18 cellular contexts compared by ENCODE assay signal in the genomic region with DNA sequence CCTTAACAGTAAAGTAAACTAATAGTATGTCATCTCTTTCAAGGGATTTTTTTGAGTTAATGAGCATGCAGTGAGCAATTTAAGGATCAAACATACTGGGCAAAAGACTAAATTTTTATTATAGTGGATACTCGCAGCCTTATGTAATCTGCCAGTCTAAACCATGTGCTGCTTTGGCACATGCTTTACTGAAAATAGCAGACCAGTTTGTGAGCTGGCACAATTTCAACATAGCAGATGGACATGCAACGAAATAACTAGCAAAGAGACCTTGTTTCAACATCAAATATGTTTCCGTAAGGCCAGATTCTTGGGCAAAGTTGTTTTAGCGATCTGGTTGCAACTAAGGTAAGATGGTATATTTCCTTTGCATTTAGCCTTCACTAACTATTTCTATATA.
DNase-seq lines count a peak whose midpoint lies in the region; ATAC-seq and TF ChIP-seq lines count a peak whose summit lies in the region.
"Had no signal": no experiment of that assay in that cellular context is flagged by ENCODE, and none has a peak within 500 bp of the region (broad histone marks: within the 10 kb centered on the region; RNA-seq: fewer than 3 reads in every experiment).

No MANE protein-coding gene starts in this region.

- H3K9me3 Mint-ChIP-seq in MCF 10A (ENCODE audit: unreplicated experiment), result no peaks in the 10 kb centered on the region

- H3F3A ChIP-seq in smooth muscle cell (ENCODE audit: low read depth), result no peaks in the 10 kb centered on the region

- no peaks in the 10 kb centered on the region for H4K20me1 ChIP-seq in smooth muscle cell (ENCODE audit: low read depth)

- H3K4me1 ChIP-seq in breast epithelium (no peaks in the 10 kb centered on the region), smooth muscle cell (ENCODE audit: low read depth) (no peaks in the 10 kb centered on the region)
- H3K4me1 ChIP-seq: Peyer's patch had no signal

- no peak overlapping the region for H3K4me2 ChIP-seq in smooth muscle cell

- H3K9me3 ChIP-seq in breast epithelium (no peaks in the 10 kb centered on the region), smooth muscle cell (replicated peaks; ENCODE audit: low read depth) (no peaks in the 10 kb centered on the region)
- H3K9me3 ChIP-seq: MG63, Peyer's patch had no signal

- peaks cover 15% of the 10 kb centered on the region for H3K27me3 Mint-ChIP-seq in MCF 10A (ENCODE audit: insufficient read depth, unreplicated experiment)
- H3K27me3 Mint-ChIP-seq: B cell had no signal

- no peak overlapping the region for H3K27ac Mint-ChIP-seq in MCF 10A (ENCODE audit: low read depth, unreplicated experiment)
- H3K27ac Mint-ChIP-seq: B cell had no signal

- CTCF ChIA-PET in MCF 10A (lab: Yijun Ruan, JAX), result no interaction called here

- POLR2A ChIA-PET in MCF 10A (lab: Yijun Ruan, JAX), result no interaction called here

- H3K9ac ChIP-seq in smooth muscle cell (ENCODE audit: low read depth), result no peak overlapping the region

- peak; percentile 6 for DNase-seq in MCF 10A (ENCODE audit: unreplicated experiment)
- no peak for DNase-seq in breast epithelium (ENCODE audit: low spot score in 2 of 2)
- peak; percentile 1 for DNase-seq in NCI-H69 (lab: John Stamatoyannopoulos, UW)
- peak; percentile 14 for DNase-seq in epidermal melanocyte (ENCODE audit: insufficient read length, low spot score)
- DNase-seq in stimulated activated CD4-positive, alpha-beta T cell treated with anti-CD3 and anti-CD28 coated beads, Interleukin-4, amount 100 ng/mL, for 24 hours, result no peak
- no peak for DNase-seq in smooth muscle cell (lab: John Stamatoyannopoulos, UW; ENCODE audit: unreplicated experiment)
- DNase-seq: IMR-90; MG63; NCI-H1048; NCI-H146; NCI-H2081 treated with DMSO at 0.1 percent for 48 hours; NCI-H526; NK-92 treated with Interleukin-12 subunit alpha and Interleukin-12 subunit beta, amount 100 ng/mL, for 24 hours; Peyer's patch had no signal

- intact Hi-C loops in MCF 10A (cut with micrococcal nuclease), result no loop called here
- intact Hi-C loops in breast epithelium (cut with DNase I; ENCODE audit: low total_unique reads), result no loop called here

- 86% methylated on average over 4 of the region's 4 CpGs for WGBS in smooth muscle cell (ENCODE audit: low lambda C conversion rate)

- H3K4me3 Mint-ChIP-seq in MCF 10A (ENCODE audit: unreplicated experiment), result no peak overlapping the region
- H3K4me3 Mint-ChIP-seq: B cell had no signal

- H3K4me1 Mint-ChIP-seq in MCF 10A (ENCODE audit: insufficient read depth, unreplicated experiment), result no peaks in the 10 kb centered on the region
- H3K4me1 Mint-ChIP-seq: B cell had no signal

- no peaks in the 10 kb centered on the region for H3K27me3 ChIP-seq in breast epithelium
- no peaks in the 10 kb centered on the region for H3K27me3 ChIP-seq in smooth muscle cell (ENCODE audit: low read depth)
- H3K27me3 ChIP-seq: MG63, Peyer's patch had no signal

- BruUV-seq in MCF 10A (replicated peaks; lab: Mats Ljungman, UMichigan), result no TSS peak

- TF ChIP-seq POLR2A in breast epithelium (IDR thresholded peaks at IDR 0.05), result no peak

- no peaks in the 10 kb centered on the region for H3K79me2 ChIP-seq in smooth muscle cell (ENCODE audit: low read depth)

- H2AFZ ChIP-seq in smooth muscle cell (ENCODE audit: low read depth), result no peak overlapping the region

- no peak overlapping the region for H3K4me3 ChIP-seq in breast epithelium
- no peak overlapping the region for H3K4me3 ChIP-seq in smooth muscle cell
- H3K4me3 ChIP-seq: GM12878, MG63, Peyer's patch had no signal

- no peak for ATAC-seq in GM18870 (IDR thresholded peaks at IDR 0.05; ENCODE audit: unreplicated experiment)
- no peak for ATAC-seq in SK-N-SH treated with all-trans-retinoic acid at 6 μM for 48 hours
- ATAC-seq: GM12878 had no signal

- no peaks in the 10 kb centered on the region for H3K36me3 Mint-ChIP-seq in MCF 10A (ENCODE audit: insufficient read depth, unreplicated experiment)

- H3K27ac ChIP-seq in breast epithelium, result no peak overlapping the region
- H3K27ac ChIP-seq in smooth muscle cell (ENCODE audit: low read depth), result no peak overlapping the region
- H3K27ac ChIP-seq: Peyer's patch had no signal

- TF ChIP-seq CTCF in MCF 10A (IDR thresholded peaks at IDR 0.05; ENCODE audit: unreplicated experiment), result no peak
- TF ChIP-seq CTCF in breast epithelium (IDR thresholded peaks at IDR 0.05), result no peak
- TF ChIP-seq CTCF in smooth muscle cell (IDR thresholded peaks at IDR 0.05; ENCODE audit: borderline replicate concordance, insufficient read depth, poor library complexity, severe bottlenecking), result no peak

- H3K36me3 ChIP-seq in breast epithelium, result no peaks in the 10 kb centered on the region
- H3K36me3 ChIP-seq in smooth muscle cell (ENCODE audit: low read depth), result no peaks in the 10 kb centered on the region
- H3K36me3 ChIP-seq: MG63, Peyer's patch had no signal

TF ChIP-seq in SK-N-SH treated with all-trans-retinoic acid at 6 μM for 48 hours, 23 proteins besides CTCF, POLR2A, EP300 and RAD21:
- TF ChIP-seq ARNTL (CRISPR knock-in tag; IDR thresholded peaks at IDR 0.05; ENCODE audit: borderline replicate concordance, low read depth) (no peak), CSDC2 (CRISPR knock-in tag; IDR thresholded peaks at IDR 0.05) (no peak), GLIS3 (CRISPR knock-in tag; IDR thresholded peaks at IDR 0.05) (no peak), ZC3H10 (CRISPR knock-in tag; IDR thresholded peaks at IDR 0.05) (no peak), PPARA (CRISPR knock-in tag; IDR thresholded peaks at IDR 0.05; ENCODE audit: borderline replicate concordance) (no peak), ZFP3 (CRISPR knock-in tag; IDR thresholded peaks at IDR 0.05) (no peak), ZNF8 (CRISPR knock-in tag; IDR thresholded peaks at IDR 0.05) (no peak), ESRRG (CRISPR knock-in tag; IDR thresholded peaks at IDR 0.05) (no peak)
- TF ChIP-seq, protein P1, sequence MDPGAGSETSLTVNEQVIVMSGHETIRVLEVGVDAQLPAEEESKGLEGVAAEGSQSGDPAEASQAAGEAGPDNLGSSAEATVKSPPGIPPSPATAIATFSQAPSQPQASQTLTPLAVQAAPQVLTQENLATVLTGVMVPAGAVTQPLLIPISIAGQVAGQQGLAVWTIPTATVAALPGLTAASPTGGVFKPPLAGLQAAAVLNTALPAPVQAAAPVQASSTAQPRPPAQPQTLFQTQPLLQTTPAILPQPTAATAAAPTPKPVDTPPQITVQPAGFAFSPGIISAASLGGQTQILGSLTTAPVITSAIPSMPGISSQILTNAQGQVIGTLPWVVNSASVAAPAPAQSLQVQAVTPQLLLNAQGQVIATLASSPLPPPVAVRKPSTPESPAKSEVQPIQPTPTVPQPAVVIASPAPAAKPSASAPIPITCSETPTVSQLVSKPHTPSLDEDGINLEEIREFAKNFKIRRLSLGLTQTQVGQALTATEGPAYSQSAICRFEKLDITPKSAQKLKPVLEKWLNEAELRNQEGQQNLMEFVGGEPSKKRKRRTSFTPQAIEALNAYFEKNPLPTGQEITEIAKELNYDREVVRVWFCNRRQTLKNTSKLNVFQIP (CRISPR knock-in tag; IDR thresholded peaks at IDR 0.05; ENCODE audit: borderline replicate concordance, low read depth), result no peak
- TF ChIP-seq, protein P2, sequence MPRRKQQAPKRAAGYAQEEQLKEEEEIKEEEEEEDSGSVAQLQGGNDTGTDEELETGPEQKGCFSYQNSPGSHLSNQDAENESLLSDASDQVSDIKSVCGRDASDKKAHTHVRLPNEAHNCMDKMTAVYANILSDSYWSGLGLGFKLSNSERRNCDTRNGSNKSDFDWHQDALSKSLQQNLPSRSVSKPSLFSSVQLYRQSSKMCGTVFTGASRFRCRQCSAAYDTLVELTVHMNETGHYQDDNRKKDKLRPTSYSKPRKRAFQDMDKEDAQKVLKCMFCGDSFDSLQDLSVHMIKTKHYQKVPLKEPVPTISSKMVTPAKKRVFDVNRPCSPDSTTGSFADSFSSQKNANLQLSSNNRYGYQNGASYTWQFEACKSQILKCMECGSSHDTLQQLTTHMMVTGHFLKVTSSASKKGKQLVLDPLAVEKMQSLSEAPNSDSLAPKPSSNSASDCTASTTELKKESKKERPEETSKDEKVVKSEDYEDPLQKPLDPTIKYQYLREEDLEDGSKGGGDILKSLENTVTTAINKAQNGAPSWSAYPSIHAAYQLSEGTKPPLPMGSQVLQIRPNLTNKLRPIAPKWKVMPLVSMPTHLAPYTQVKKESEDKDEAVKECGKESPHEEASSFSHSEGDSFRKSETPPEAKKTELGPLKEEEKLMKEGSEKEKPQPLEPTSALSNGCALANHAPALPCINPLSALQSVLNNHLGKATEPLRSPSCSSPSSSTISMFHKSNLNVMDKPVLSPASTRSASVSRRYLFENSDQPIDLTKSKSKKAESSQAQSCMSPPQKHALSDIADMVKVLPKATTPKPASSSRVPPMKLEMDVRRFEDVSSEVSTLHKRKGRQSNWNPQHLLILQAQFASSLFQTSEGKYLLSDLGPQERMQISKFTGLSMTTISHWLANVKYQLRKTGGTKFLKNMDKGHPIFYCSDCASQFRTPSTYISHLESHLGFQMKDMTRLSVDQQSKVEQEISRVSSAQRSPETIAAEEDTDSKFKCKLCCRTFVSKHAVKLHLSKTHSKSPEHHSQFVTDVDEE (CRISPR knock-in tag; IDR thresholded peaks at IDR 0.05), result no peak
- TF ChIP-seq, protein P3, sequence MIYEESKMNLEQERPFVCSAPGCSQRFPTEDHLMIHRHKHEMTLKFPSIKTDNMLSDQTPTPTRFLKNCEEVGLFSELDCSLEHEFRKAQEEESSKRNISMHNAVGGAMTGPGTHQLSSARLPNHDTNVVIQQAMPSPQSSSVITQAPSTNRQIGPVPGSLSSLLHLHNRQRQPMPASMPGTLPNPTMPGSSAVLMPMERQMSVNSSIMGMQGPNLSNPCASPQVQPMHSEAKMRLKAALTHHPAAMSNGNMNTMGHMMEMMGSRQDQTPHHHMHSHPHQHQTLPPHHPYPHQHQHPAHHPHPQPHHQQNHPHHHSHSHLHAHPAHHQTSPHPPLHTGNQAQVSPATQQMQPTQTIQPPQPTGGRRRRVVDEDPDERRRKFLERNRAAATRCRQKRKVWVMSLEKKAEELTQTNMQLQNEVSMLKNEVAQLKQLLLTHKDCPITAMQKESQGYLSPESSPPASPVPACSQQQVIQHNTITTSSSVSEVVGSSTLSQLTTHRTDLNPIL (CRISPR knock-in tag; IDR thresholded peaks at IDR 0.05; ENCODE audit: low read depth), result no peak

Comparison
In these comparisons a context has a peak if more than half of its experiments do, and no peak if none do; other contexts are left out.
1. DNase-seq: peak in MCF 10A (single experiment), NCI-H69 (single experiment) and epidermal melanocyte (single experiment); none in breast epithelium (0 of 2), stimulated activated CD4-positive, alpha-beta T cell treated with anti-CD3 and anti-CD28 coated beads, Interleukin-4, amount 100 ng/mL, for 24 hours (single experiment) and smooth muscle cell (single experiment).